Comparison of ENCODE assay signal across 8 cellular contexts in the genomic region with DNA sequence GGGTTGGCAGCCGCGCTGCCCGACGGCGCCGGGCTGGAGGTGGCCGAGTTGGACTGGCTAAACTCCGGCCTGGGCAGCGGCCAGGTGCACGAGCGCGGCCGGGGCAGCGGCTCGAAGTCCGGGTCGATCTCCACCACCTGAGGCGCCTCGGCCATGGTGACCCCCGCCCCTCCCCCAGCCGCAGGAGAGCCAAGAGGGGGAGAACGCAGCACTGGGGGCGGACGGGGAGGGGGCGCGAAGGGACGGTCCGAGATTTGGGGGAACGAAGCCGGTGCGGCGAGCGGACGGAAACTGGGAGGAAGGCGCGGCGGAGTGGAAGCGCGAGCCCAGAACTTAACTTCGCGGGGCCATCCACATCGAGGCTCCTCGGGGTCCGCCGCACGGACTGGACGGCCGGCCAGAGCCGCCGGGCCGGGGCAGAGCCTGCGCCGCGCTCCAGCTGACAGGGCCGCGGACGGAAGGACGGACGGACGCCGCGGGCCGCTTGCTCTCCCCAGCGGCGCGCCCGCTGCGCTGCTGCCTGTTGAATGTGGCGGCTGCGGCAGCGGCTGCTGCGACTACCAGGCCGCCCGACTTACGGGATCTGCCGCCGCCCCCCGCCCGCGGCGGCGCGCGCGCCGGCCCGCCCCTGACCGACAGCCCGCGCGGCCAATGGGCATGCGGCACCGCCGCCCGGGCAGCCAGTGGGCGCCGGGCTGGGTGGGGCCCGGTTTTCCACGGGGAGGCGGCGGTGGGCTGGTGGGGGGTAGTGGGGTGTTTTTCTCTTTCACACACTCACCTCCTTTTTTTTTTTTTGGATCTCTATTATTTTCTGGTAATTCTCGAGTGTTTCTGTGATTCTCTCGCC. TPM values are rescaled to one million over a fixed set of nuclear protein-coding genes. Genes with fewer than 3 reads are reported as not detected.
A peak's percentile ranks its signal among the peaks of the same experiment; 100 is the strongest.
DNase-seq lines count a peak whose midpoint lies in the region; ATAC-seq and TF ChIP-seq lines count a peak whose summit lies in the region.

A gene (minus strand): TSS at position 584 of the 847 bp plus-strand sequence. CDS start 429 bp downstream, at position 155.

- H3K4me2 ChIP-seq in mammary epithelial cell (ENCODE audit: insufficient read depth, low read depth, low read length) (peak within 1 kb of the TSS; percentile 94), smooth muscle cell (peak within 1 kb of the TSS; percentile 99)

- peak; percentile 45 for ATAC-seq in HG02884 (IDR thresholded peaks at IDR 0.05; ENCODE audit: unreplicated experiment)

- H3K79me2 ChIP-seq in mammary epithelial cell (ENCODE audit: insufficient read depth, low read length) (peaks cover 18% of the 10 kb centered on the region), smooth muscle cell (ENCODE audit: low read depth) (peaks cover 42% of the 10 kb centered on the region)

- H3K27me3 ChIP-seq in WERI-Rb-1 (ENCODE audit: insufficient read depth, low read depth, severe bottlenecking) (no peaks in the 10 kb centered on the region), mammary epithelial cell (ENCODE audit: insufficient read depth, low read length) (no peaks in the 10 kb centered on the region), smooth muscle cell (ENCODE audit: low read depth) (no peaks in the 10 kb centered on the region)

- H3K36me3 ChIP-seq in WERI-Rb-1 (no peaks in the 10 kb centered on the region), mammary epithelial cell (ENCODE audit: insufficient read depth, low read length) (no peaks in the 10 kb centered on the region), smooth muscle cell (ENCODE audit: low read depth) (no peaks in the 10 kb centered on the region)

- H3K4me1 ChIP-seq in mammary epithelial cell (ENCODE audit: insufficient read depth, low read length) = peaks cover 13% of the 10 kb centered on the region
- H3K4me1 ChIP-seq in smooth muscle cell (ENCODE audit: low read depth) = peaks cover 27% of the 10 kb centered on the region

- WGBS in mammary epithelial cell (ENCODE audit: low coverage, missing lambda C conversion rate) = 0% methylated on average over 4 of the region's 103 CpGs
- under 1% methylated on average over 51 of the region's 103 CpGs for WGBS in smooth muscle cell (ENCODE audit: low lambda C conversion rate)

- dilution Hi-C loops in mammary epithelial cell (cut with HindIII; ENCODE audit: low sequenced_read_pairs) = no loop called here

- H2AFZ ChIP-seq in mammary epithelial cell (ENCODE audit: low read depth, low read length) = peak within 1 kb of the TSS; percentile 96
- peak within 1 kb of the TSS; percentile 99 for H2AFZ ChIP-seq in smooth muscle cell (ENCODE audit: low read depth)

- CTCF ChIA-PET in mammary epithelial cell (lab: Charles Lee; ENCODE audit: low non-redundant PET) = no interaction called here

- in situ Hi-C loops in mammary epithelial cell (cut with MboI; ENCODE audit: low sequenced_read_pairs in 2 of 2) = no loop called here

- peak within 1 kb of the TSS; percentile 37 for H3K9ac ChIP-seq in mammary epithelial cell (ENCODE audit: insufficient read depth, low read length)
- peak within 1 kb of the TSS; percentile 79 for H3K9ac ChIP-seq in smooth muscle cell (ENCODE audit: low read depth)

- H3K4me3 ChIP-seq in WERI-Rb-1 (ENCODE audit: low read depth, low read length) = peak within 1 kb of the TSS; percentile 61
- H3K4me3 ChIP-seq in mammary epithelial cell (replicated peaks in 1 of 3; ENCODE audit: insufficient read depth in 1 of 3, low read depth in 2 of 3, low read length in 3 of 3) = peak within 1 kb of the TSS; percentile 63 to 97 (median 93)
- H3K4me3 ChIP-seq in smooth muscle cell = peak within 1 kb of the TSS; percentile 97

- H3K27ac ChIP-seq in WERI-Rb-1 (peak within 1 kb of the TSS; percentile 57), mammary epithelial cell (ENCODE audit: insufficient read depth, low read depth, low read length) (peak within 1 kb of the TSS; percentile 39), smooth muscle cell (ENCODE audit: low read depth) (peak within 1 kb of the TSS; percentile 76)

- H4K20me1 ChIP-seq in mammary epithelial cell (ENCODE audit: insufficient read depth, low read length) = no peaks in the 10 kb centered on the region
- H4K20me1 ChIP-seq in smooth muscle cell (ENCODE audit: low read depth) = peaks cover 19% of the 10 kb centered on the region

- peak; percentile 44 to 78 for DNase-seq in NCI-H524 (lab: John Stamatoyannopoulos, UW)
- DNase-seq in NCI-H524 treated with DMSO at 0.1 percent for 48 hours (lab: John Stamatoyannopoulos, UW) = no peak
- peak; percentile 60 for DNase-seq in NCI-H2107 (lab: John Stamatoyannopoulos, UW)
- peak; percentile 69 for DNase-seq in WERI-Rb-1
- DNase-seq in mammary epithelial cell = peak; percentile 84
- DNase-seq in iPS-NIHi7 (ENCODE audit: extremely low spot score) = peak; percentile 96
- peak; percentile 64 for DNase-seq in smooth muscle cell (lab: John Stamatoyannopoulos, UW; ENCODE audit: unreplicated experiment)

- intact Hi-C loops in mammary epithelial cell (cut with micrococcal nuclease) = loop anchor here (1.0 to 10.0 kb wide), 7 partner anchors 21 to 597 kb away; no protein-coding TSS in a partner anchor

- TF ChIP-seq CTCF in WERI-Rb-1 (IDR thresholded peaks at IDR 0.05; ENCODE audit: low read depth, low read length) (no peak), mammary epithelial cell (conservative IDR thresholded peaks at IDR 0.05 in 1 of 2, IDR thresholded peaks at IDR 0.05 in 1 of 2; ENCODE audit: extremely low read depth in 1 of 2, insufficient read depth in 1 of 2, low read depth in 1 of 2, low read length in 2 of 2) (no peak), smooth muscle cell (IDR thresholded peaks at IDR 0.05; ENCODE audit: borderline replicate concordance, insufficient read depth, poor library complexity, severe bottlenecking) (no peak)

- no peaks in the 10 kb centered on the region for H3F3A ChIP-seq in smooth muscle cell (ENCODE audit: low read depth)

- no TSS peak for BruUV-seq in mammary epithelial cell (replicated peaks; lab: Mats Ljungman, UMichigan)

- H3K9me3 ChIP-seq in WERI-Rb-1 (ENCODE audit: severe bottlenecking) = no peaks in the 10 kb centered on the region
- H3K9me3 ChIP-seq in mammary epithelial cell (replicated peaks; ENCODE audit: insufficient read depth, low read length) = no peaks in the 10 kb centered on the region
- H3K9me3 ChIP-seq in smooth muscle cell (replicated peaks; ENCODE audit: low read depth) = no peaks in the 10 kb centered on the region

RNA-seq across cellular contexts. Expression of the gene that starts here (rescaled TPM):
- total RNA-seq in mammary epithelial cell = 10 to 100 TPM; 10.1 to 23.3 TPM
- 3.3 TPM for polyA plus RNA-seq in mammary epithelial cell
- polyA minus RNA-seq in mammary epithelial cell = 15.0 TPM
- total RNA-seq in smooth muscle cell = 19.9 and 20.1 TPM in 2 replicates
- 17.0 and 17.7 TPM in 2 replicates for polyA plus RNA-seq in smooth muscle cell
